In genomic region chr1:23632479-23633160, GRCh38 we compare ENCODE assay signal across 1 cellular context.
TF ChIP-seq lines count a peak whose summit lies in the region.

No MANE protein-coding gene starts in this region.

TF ChIP-seq in IMR-90, 13 proteins besides CTCF, POLR2A, EP300 and RAD21 (continued from another document):
- no peak for TF ChIP-seq ELK1 (IDR thresholded peaks at IDR 0.05; ENCODE audit: borderline replicate concordance, low read depth, low read length)
- TF ChIP-seq CHD1 (IDR thresholded peaks at IDR 0.05; ENCODE audit: low read depth, low read length) = no peak
- no peak for TF ChIP-seq MAFK (IDR thresholded peaks at IDR 0.05; ENCODE audit: low read depth, low read length)
- TF ChIP-seq RFX5 (IDR thresholded peaks at IDR 0.05; ENCODE audit: low read depth, low read length) = no peak
